Comparison of ENCODE assay signal across 8 cellular contexts in the genomic region with DNA sequence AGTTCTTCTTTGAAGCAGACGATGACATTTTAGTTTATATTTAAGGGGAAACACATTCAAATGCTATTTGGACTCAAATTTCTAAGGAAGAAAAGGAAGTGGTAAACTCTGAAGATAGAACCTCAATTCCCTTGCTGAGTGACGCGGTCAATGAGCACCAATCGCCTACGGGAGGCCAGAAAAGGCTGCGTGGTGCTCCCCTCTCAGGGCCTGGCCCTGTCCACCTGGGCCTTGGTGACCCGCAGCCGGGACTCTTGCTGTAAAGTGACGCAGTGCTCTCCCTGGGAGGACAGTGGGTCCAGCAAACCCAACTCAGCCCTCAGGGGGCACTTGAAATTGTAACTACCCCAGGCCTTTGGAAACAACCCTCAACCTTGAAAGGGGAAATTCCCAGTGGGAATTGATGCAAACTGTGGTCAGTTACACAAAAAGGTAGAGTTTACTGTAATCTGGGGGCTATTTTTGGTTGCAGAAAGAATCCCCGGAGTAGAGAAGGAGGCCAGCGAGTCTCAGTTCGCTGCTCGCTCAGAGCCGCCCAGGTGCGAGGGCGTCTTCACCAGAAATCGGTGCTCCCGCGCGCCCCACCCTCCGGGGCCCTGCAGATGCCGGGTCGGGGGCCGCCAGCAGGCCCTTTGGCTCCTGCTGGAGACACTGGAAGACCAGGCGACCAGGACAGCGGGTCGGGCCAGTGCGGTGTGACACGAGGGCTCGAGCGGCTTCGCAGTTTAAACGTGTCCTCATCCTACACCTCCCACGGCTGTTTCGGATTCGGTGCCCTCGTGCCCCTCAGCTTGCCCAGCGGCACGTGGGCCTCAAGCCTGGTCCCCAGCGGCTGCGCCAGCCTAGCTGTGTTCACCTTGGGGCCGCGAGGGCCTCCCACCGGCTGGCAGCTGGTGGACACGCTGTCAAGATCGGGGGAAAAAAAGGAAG. TPM values are rescaled to one million over a fixed set of nuclear protein-coding genes. Genes with fewer than 3 reads are reported as not detected.
DNase-seq lines count a peak whose midpoint lies in the region; ATAC-seq, FAIRE-seq and TF ChIP-seq lines count a peak whose summit lies in the region.

No MANE protein-coding gene starts in this region.

- H3K36me3 Mint-ChIP-seq in activated CD8-positive, alpha-beta memory T cell treated with anti-CD3 and anti-CD28 coated beads, Interleukin-2, amount 10 ng/mL, durations not matched to agents 7 days and 5 days = no peaks in the 10 kb centered on the region

- peaks cover 29% of the 10 kb centered on the region for H3K4me1 Mint-ChIP-seq in activated CD8-positive, alpha-beta memory T cell treated with anti-CD3 and anti-CD28 coated beads, Interleukin-2, amount 10 ng/mL, durations not matched to agents 7 days and 5 days

- intact Hi-C loops in GM12878 (cut with micrococcal nuclease; ENCODE audit: unreplicated experiment) = loop anchor here (2.0 to 5.0 kb wide), 3 partner anchors 70 to 198 kb away; partner anchors contain the start of gene DAP

- H3K4me3 ChIP-seq in GM12878 = peak overlapping the region; percentile 79
- H3K4me3 ChIP-seq in rectal smooth muscle tissue (ENCODE audit: low read length) = peak overlapping the region; percentile 54

- TF ChIP-seq RAD21 in GM12878 (IDR thresholded peaks at IDR 0.05; ENCODE audit: insufficient read depth, low read depth, low read length) = no peak

- H2AFZ ChIP-seq in GM12878 (ENCODE audit: control insufficient read depth, low read depth, low read length) = peak overlapping the region; percentile 76; the same call in 1 of the 2 replicates

- RAD21 ChIA-PET in GM12878 (lab: Charles Lee; ENCODE audit: unreplicated experiment) = interaction anchor here (0.6 to 3.2 kb wide), 6 partner anchors 16 to 73 kb away, joined by 4 to 21 read pairs (median 4); no protein-coding TSS in a partner anchor

- SMC1A ChIA-PET in GM12878 (lab: Charles Lee; ENCODE audit: uncharacterized antibody, unreplicated experiment) = interaction anchor here (1.2 to 3.6 kb wide), 4 partner anchors 11 to 114 kb away, joined by 3 to 14 read pairs (median 8); no protein-coding TSS in a partner anchor

- BruUV-seq in GM12878 (replicated peaks; lab: Mats Ljungman, UMichigan) = no TSS peak

- H3K36me3 ChIP-seq in GM12878 (ENCODE audit: control insufficient read depth in 2 of 2, insufficient read depth in 2 of 2, low read length in 1 of 2) (no peaks in the 10 kb centered on the region), rectal smooth muscle tissue (ENCODE audit: control insufficient read depth, insufficient read depth, low read length) (no peaks in the 10 kb centered on the region)

- H4K20me1 ChIP-seq in GM12878 (ENCODE audit: control insufficient read depth, insufficient read depth) = no peaks in the 10 kb centered on the region; the same call in 1 of the 2 replicates

- POLR2A ChIA-PET in GM12878 (lab: Charles Lee) = interaction anchor here (0.8 to 2.3 kb wide), 4 partner anchors 10 to 72 kb away, joined by 3 to 14 read pairs (median 4); no protein-coding TSS in a partner anchor

- in situ Hi-C loops in GM12878 (cut with MboI) = no loop called here

- peak; percentile 57 for FAIRE-seq in GM12878 (lab: Jason Lieb, UNC)

- no peak for DNase-seq in activated CD8-positive, alpha-beta memory T cell treated with anti-CD3 and anti-CD28 coated beads, Interleukin-2, amount 10 ng/mL, durations not matched to agents 7 days and 5 days
- no peak for DNase-seq in activated CD8-positive, alpha-beta memory T cell treated with anti-CD3 and anti-CD28 coated beads for 24 hours
- DNase-seq in GM12878 (ENCODE audit: low read depth, low spot score) (peak; percentile 66), NCI-H774 (lab: John Stamatoyannopoulos, UW) (no peak), midbrain (lab: John Stamatoyannopoulos, UW) (no peak), NCI-H524 treated with DMSO at 0.1 percent for 48 hours (lab: John Stamatoyannopoulos, UW) (no peak)

- peak overlapping the region; percentile 87 for H3K27ac ChIP-seq in GM12878 (ENCODE audit: control insufficient read depth, insufficient read depth)
- H3K27ac ChIP-seq in rectal smooth muscle tissue (ENCODE audit: low read depth, low read length) = no peak overlapping the region

- 2% methylated on average over 43 of the region's 46 CpGs for WGBS in GM12878 (ENCODE audit: insufficient coverage, insufficient replicate concordance, low lambda C conversion rate, missing lambda C conversion rate)

- no peak; the same call in 1 of the 2 replicates for TF ChIP-seq POLR2A in GM12878 (IDR thresholded peaks at IDR 0.05; ENCODE audit: low read depth, low read length)

- H3K4me1 ChIP-seq in GM12878 (ENCODE audit: control insufficient read depth, insufficient read depth, low read length) (peaks cover 17% of the 10 kb centered on the region), rectal smooth muscle tissue (ENCODE audit: control insufficient read depth, insufficient read depth, low read length) (peaks cover under 1% of the 10 kb centered on the region)

- no peak overlapping the region for H3K27ac Mint-ChIP-seq in activated CD8-positive, alpha-beta memory T cell treated with anti-CD3 and anti-CD28 coated beads, Interleukin-2, amount 10 ng/mL, durations not matched to agents 7 days and 5 days

- peak overlapping the region; percentile 99 for H3K4me2 ChIP-seq in GM12878 (ENCODE audit: control insufficient read depth, insufficient read depth)

- H3K79me2 ChIP-seq in GM12878 (ENCODE audit: control insufficient read depth, insufficient read depth, low read length) = peaks cover 41% of the 10 kb centered on the region

- peak in 1 of 2 experiments; percentile 80; a peak in 2 of 4 replicates for TF ChIP-seq EP300 in GM12878 (IDR thresholded peaks at IDR 0.05; ENCODE audit: borderline replicate concordance in 1 of 2, control insufficient read depth in 1 of 2, low read depth in 2 of 2, low read length in 2 of 2)

- ATAC-seq in activated CD8-positive, alpha-beta memory T cell treated with anti-CD3 and anti-CD28 coated beads, Interleukin-2, amount 10 ng/mL, durations not matched to agents 7 days and 5 days = no peak
- peak; percentile 16 for ATAC-seq in HG03135 (IDR thresholded peaks at IDR 0.05; ENCODE audit: unreplicated experiment)
- peak; percentile 48 for ATAC-seq in GM12878

- no peaks in the 10 kb centered on the region for H3K9me3 Mint-ChIP-seq in activated CD8-positive, alpha-beta memory T cell treated with anti-CD3 and anti-CD28 coated beads, Interleukin-2, amount 10 ng/mL, durations not matched to agents 7 days and 5 days (ENCODE audit: low read depth)

- peak overlapping the region; percentile 86 for H3K9ac ChIP-seq in GM12878 (ENCODE audit: control insufficient read depth, insufficient read depth, low read length)
- H3K9ac ChIP-seq in rectal smooth muscle tissue (ENCODE audit: low read length) = no peak overlapping the region

- no peaks in the 10 kb centered on the region for H3K27me3 ChIP-seq in GM12878 (replicated peaks in 1 of 2; ENCODE audit: control insufficient read depth in 2 of 2, insufficient read depth in 2 of 2, low read length in 1 of 2)
- peaks cover 15% of the 10 kb centered on the region for H3K27me3 ChIP-seq in rectal smooth muscle tissue (ENCODE audit: control insufficient read depth, insufficient read depth, low read length)

- H3K9me3 ChIP-seq in GM12878 (replicated peaks; ENCODE audit: control insufficient read depth, insufficient read depth, low read length) = no peaks in the 10 kb centered on the region

- peaks cover 35% of the 10 kb centered on the region for H3K27me3 Mint-ChIP-seq in activated CD8-positive, alpha-beta memory T cell treated with anti-CD3 and anti-CD28 coated beads, Interleukin-2, amount 10 ng/mL, durations not matched to agents 7 days and 5 days

- peak overlapping the region; percentile 48 for H3K4me3 Mint-ChIP-seq in activated CD8-positive, alpha-beta memory T cell treated with anti-CD3 and anti-CD28 coated beads, Interleukin-2, amount 10 ng/mL, durations not matched to agents 7 days and 5 days

- TF ChIP-seq CTCF in GM12878 (IDR thresholded peaks at IDR 0.05 in 2 of 3, conservative IDR thresholded peaks at IDR 0.05 in 1 of 3; ENCODE audit: control insufficient read depth in 2 of 3, extremely low read depth in 1 of 3, insufficient read depth in 1 of 3, low read depth in 3 of 3, low read length in 3 of 3) = no peak

- CTCF ChIA-PET in activated CD8-positive, alpha-beta memory T cell treated with anti-CD3 and anti-CD28 coated beads, Interleukin-2, amount 10 ng/mL, durations not matched to agents 7 days and 5 days (lab: Charles Lee) = interaction anchor here (1.1 to 2.0 kb wide), 4 partner anchors 17 to 72 kb away, joined by 4 to 8 read pairs (median 6); no protein-coding TSS in a partner anchor
- CTCF ChIA-PET in GM12878 (lab: Yijun Ruan, JAX) = interaction anchor here (0.6 to 7.9 kb wide), 4 partner anchors 14 to 65 kb away, joined by 3 to 57 read pairs (median 12); no protein-coding TSS in a partner anchor

TF ChIP-seq in GM12878, 131 proteins besides CTCF, POLR2A, EP300 and RAD21 (continues in another document):
- TF ChIP-seq NFYA (IDR thresholded peaks at IDR 0.05; ENCODE audit: borderline replicate concordance, low read depth, low read length) = no peak

RNA-seq across cellular contexts. Expression of gene ANKRD33B, which starts 1.4 kb away (rescaled TPM):
- total RNA-seq in activated CD8-positive, alpha-beta memory T cell treated with anti-CD3 and anti-CD28 coated beads, Interleukin-2, amount 10 ng/mL, durations not matched to agents 7 days and 5 days = 10 to 100 TPM in 1 of 2 experiments, 1 to 10 TPM in 1; 6.8 to 13.8 TPM
- 51.1 and 53.7 TPM in 2 replicates for total RNA-seq in GM12878 (2013; cell fraction: nucleolus; rRNA removed)
- total RNA-seq in GM12878 (2014; rRNA removed) (17.0 and 18.6 TPM in 2 replicates), GM12878 (2014; rRNA removed; fragmentation: Illumina TruSeq; extraction: Trizol) (20.3 and 20.4 TPM in 2 replicates), GM12878 (2021) (58.4 and 61.6 TPM in 2 replicates)
- polyA plus RNA-seq in GM12878 (2011; ENCODE audit: low read depth) = 12.2 TPM
- polyA plus RNA-seq in GM12878 (2011; rRNA removed) (11.0 and 12.7 TPM in 2 replicates), GM12878 (2014; fragmentation: Illumina TruSeq; extraction: Trizol) (22.7 and 27.0 TPM in 2 replicates), GM12878 (2014; fragmentation: Nextera tagmentation; extraction: Ambion mirVana) (1 to 10 TPM; 5.9 to 6.1 TPM), GM12878 (2014; rRNA removed) (19.6 and 20.7 TPM in 2 replicates), GM12878 (2016; fragmentation: Nextera tagmentation; extraction: Ambion mirVana) (1 to 10 TPM; 4.9 to 9.5 TPM)
- 16.9 and 17.7 TPM in 2 replicates for polyA plus RNA-seq in GM12878 (2011; cell fraction: cytosol; rRNA removed)
- polyA plus RNA-seq in GM12878 (2011; cell fraction: nucleus; rRNA removed) = 24.0 and 29.2 TPM in 2 replicates
- polyA plus RNA-seq in GM12878 (2012) = 19.6 TPM in 2 replicates
- 42.2 and 53.6 TPM in 2 replicates for polyA minus RNA-seq in GM12878 (2011; rRNA and poly(A)+ RNA removed)
- polyA minus RNA-seq in GM12878 (2011; cell fraction: cytosol; rRNA and poly(A)+ RNA removed) = 28.3 and 29.6 TPM in 2 replicates
- 13.7 and 27.7 TPM in 2 replicates for polyA minus RNA-seq in GM12878 (2011; cell fraction: nucleus; rRNA and poly(A)+ RNA removed)
